In genomic region chr3:69080233-69080644, GRCh38 we compare ENCODE assay signal across 8 cellular contexts. TPM values are rescaled to one million over a fixed set of nuclear protein-coding genes. Genes with fewer than 3 reads are reported as not detected.
A peak's percentile ranks its signal among the peaks of the same experiment; 100 is the strongest.
DNase-seq lines count a peak whose midpoint lies in the region; ATAC-seq and TF ChIP-seq lines count a peak whose summit lies in the region.

TSS of gene UBA3 (minus strand) at chr3:69080365. CDS start at chr3:69080353, 12 bp downstream.

- H3K36me3 ChIP-seq in Karpas-422 (ENCODE audit: insufficient read depth, low read length), result peaks cover 11% of the 10 kb centered on the region; the same call in 1 of the 2 replicates

- peak within 1 kb of the TSS; percentile 75 for H2AFZ ChIP-seq in Karpas-422 (ENCODE audit: low read length)

- no peaks in the 10 kb centered on the region for H3K27me3 Mint-ChIP-seq in activated T-helper 2 cell treated with anti-CD3 and anti-CD28 coated beads, Interferon-gamma antibody, Interleukin-2, Interleukin-4, amounts not matched to agents 10 μg/mL and 5 μg/mL and 100 μg/mL, durations not matched to agents 14 hours and 24 hours and 36 hours (ENCODE audit: low read depth)
- no peaks in the 10 kb centered on the region for H3K27me3 Mint-ChIP-seq in natural killer cell treated with Interleukin-12 subunit alpha and Interleukin-12 subunit beta and Interleukin-15 and Interleukin-18, amount 100 ng/mL, for 72 hours

- H3K4me2 ChIP-seq in Karpas-422 (ENCODE audit: low read depth, low read length, poor library complexity, severe bottlenecking), result peak within 1 kb of the TSS; percentile 86

- peak; percentile 8 for DNase-seq in DMS53 treated with DMSO at 0.1 percent for 48 hours (lab: John Stamatoyannopoulos, UW; ENCODE audit: unreplicated experiment)
- DNase-seq in Karpas-422, result peak; percentile 97
- DNase-seq in RWPE1 (ENCODE audit: low spot score), result peak; percentile 75
- peak; percentile 81 for DNase-seq in activated T-helper 2 cell treated with anti-CD3 and anti-CD28 coated beads, Interferon-gamma antibody, Interleukin-2, Interleukin-4, amounts not matched to agents 10 μg/mL and 5 μg/mL and 100 μg/mL, durations not matched to agents 14 hours and 24 hours and 36 hours (ENCODE audit: low spot score)
- peak; percentile 85 for DNase-seq in fibroblast of pulmonary artery (ENCODE audit: low read depth)
- DNase-seq in natural killer cell treated with Interleukin-12 subunit alpha and Interleukin-12 subunit beta and Interleukin-15 and Interleukin-18, amount 100 ng/mL, for 72 hours (ENCODE audit: low spot score), result peak; percentile 91
- DNase-seq in stimulated activated naive CD4-positive, alpha-beta T cell treated with Interleukin-2 at 50 U/mL for 16 hours (lab: John Stamatoyannopoulos, UW), result peak; percentile 95

- peaks cover 3% of the 10 kb centered on the region; the same call in 1 of the 2 replicates for H4K20me1 ChIP-seq in Karpas-422 (ENCODE audit: insufficient read depth, low read depth, low read length)

- peak within 1 kb of the TSS; percentile 81 for H3K27ac ChIP-seq in Karpas-422 (ENCODE audit: low read length)
- peak within 1 kb of the TSS; percentile 81 for H3K27ac ChIP-seq in RWPE1

- intact Hi-C loops in activated T-helper 2 cell treated with anti-CD3 and anti-CD28 coated beads, Interferon-gamma antibody, Interleukin-2, Interleukin-4, amounts not matched to agents 10 μg/mL and 5 μg/mL and 100 μg/mL, durations not matched to agents 14 hours and 24 hours and 36 hours (cut with micrococcal nuclease), result loop anchor here (1.0 to 10.0 kb wide), 3 partner anchors 15 to 1425 kb away; partner anchors contain the start of gene SUCLG2

- no peaks in the 10 kb centered on the region for H3K9me2 ChIP-seq in Karpas-422 (replicated peaks; ENCODE audit: insufficient read depth, low read length)

- H3K4me1 ChIP-seq in Karpas-422 (ENCODE audit: low read length), result peaks cover 63% of the 10 kb centered on the region

- POLR2A ChIA-PET in RWPE1 (lab: Yijun Ruan, JAX; ENCODE audit: low non-redundant PET), result no interaction called here

- CTCF ChIA-PET in RWPE1 (lab: Yijun Ruan, JAX), result no interaction called here

- H3K36me3 Mint-ChIP-seq in activated T-helper 2 cell treated with anti-CD3 and anti-CD28 coated beads, Interferon-gamma antibody, Interleukin-2, Interleukin-4, amounts not matched to agents 10 μg/mL and 5 μg/mL and 100 μg/mL, durations not matched to agents 14 hours and 24 hours and 36 hours (ENCODE audit: low read depth), result peaks cover 28% of the 10 kb centered on the region
- peaks cover 8% of the 10 kb centered on the region for H3K36me3 Mint-ChIP-seq in natural killer cell treated with Interleukin-12 subunit alpha and Interleukin-12 subunit beta and Interleukin-15 and Interleukin-18, amount 100 ng/mL, for 72 hours

- H3K4me3 ChIP-seq in Karpas-422 (ENCODE audit: low read length) (peak within 1 kb of the TSS; percentile 95), fibroblast of pulmonary artery (replicated peaks; ENCODE audit: low read depth, low read length) (peak within 1 kb of the TSS; percentile 83)

- no peaks in the 10 kb centered on the region for H3K9me3 Mint-ChIP-seq in activated T-helper 2 cell treated with anti-CD3 and anti-CD28 coated beads, Interferon-gamma antibody, Interleukin-2, Interleukin-4, amounts not matched to agents 10 μg/mL and 5 μg/mL and 100 μg/mL, durations not matched to agents 14 hours and 24 hours and 36 hours
- H3K9me3 Mint-ChIP-seq in natural killer cell treated with Interleukin-12 subunit alpha and Interleukin-12 subunit beta and Interleukin-15 and Interleukin-18, amount 100 ng/mL, for 72 hours, result no peaks in the 10 kb centered on the region

- peak within 1 kb of the TSS; percentile 83 for H3K4me3 Mint-ChIP-seq in activated T-helper 2 cell treated with anti-CD3 and anti-CD28 coated beads, Interferon-gamma antibody, Interleukin-2, Interleukin-4, amounts not matched to agents 10 μg/mL and 5 μg/mL and 100 μg/mL, durations not matched to agents 14 hours and 24 hours and 36 hours (ENCODE audit: low read depth)
- peak within 1 kb of the TSS; percentile 97 for H3K4me3 Mint-ChIP-seq in natural killer cell treated with Interleukin-12 subunit alpha and Interleukin-12 subunit beta and Interleukin-15 and Interleukin-18, amount 100 ng/mL, for 72 hours

- ATAC-seq in GM21737 (IDR thresholded peaks at IDR 0.05; ENCODE audit: unreplicated experiment), result peak; percentile 52
- ATAC-seq in natural killer cell treated with Interleukin-12 subunit alpha and Interleukin-12 subunit beta and Interleukin-15 and Interleukin-18, amount 100 ng/mL, for 72 hours, result peak; percentile 83 to 88

- peak within 1 kb of the TSS; percentile 98 for H3K27ac Mint-ChIP-seq in activated T-helper 2 cell treated with anti-CD3 and anti-CD28 coated beads, Interferon-gamma antibody, Interleukin-2, Interleukin-4, amounts not matched to agents 10 μg/mL and 5 μg/mL and 100 μg/mL, durations not matched to agents 14 hours and 24 hours and 36 hours
- H3K27ac Mint-ChIP-seq in natural killer cell treated with Interleukin-12 subunit alpha and Interleukin-12 subunit beta and Interleukin-15 and Interleukin-18, amount 100 ng/mL, for 72 hours, result peak within 1 kb of the TSS; percentile 92 to 100

- peaks cover 50% of the 10 kb centered on the region for H3K79me2 ChIP-seq in Karpas-422 (ENCODE audit: low read length)

- H3K27me3 ChIP-seq in Karpas-422 (ENCODE audit: low read length), result no peaks in the 10 kb centered on the region

- TF ChIP-seq CTCF in RWPE1 (conservative IDR thresholded peaks at IDR 0.05; ENCODE audit: low read depth) (no peak), fibroblast of pulmonary artery (IDR thresholded peaks at IDR 0.05; ENCODE audit: low read length, missing control alignments) (no peak)

- no peaks in the 10 kb centered on the region for H3K9me3 ChIP-seq in Karpas-422 (ENCODE audit: low read length)

- peak within 1 kb of the TSS; percentile 92 for H3K9ac ChIP-seq in Karpas-422 (ENCODE audit: low read length)

- peaks cover 60% of the 10 kb centered on the region for H3K4me1 Mint-ChIP-seq in activated T-helper 2 cell treated with anti-CD3 and anti-CD28 coated beads, Interferon-gamma antibody, Interleukin-2, Interleukin-4, amounts not matched to agents 10 μg/mL and 5 μg/mL and 100 μg/mL, durations not matched to agents 14 hours and 24 hours and 36 hours (ENCODE audit: low read depth)
- peaks cover 45 to 61% of the 10 kb centered on the region in 2 donors for H3K4me1 Mint-ChIP-seq in natural killer cell treated with Interleukin-12 subunit alpha and Interleukin-12 subunit beta and Interleukin-15 and Interleukin-18, amount 100 ng/mL, for 72 hours (ENCODE audit: low read depth in 2 of 2)

RNA-seq across cellular contexts. Expression of gene UBA3, which starts in this region (rescaled TPM):
- total RNA-seq in Karpas-422 (2014; rRNA removed; shearing (Covaris generic); ENCODE audit: low replicate concordance), result 58.8 and 83.2 TPM in 2 replicates
- 95.8 and 109 TPM in 2 replicates for total RNA-seq in activated T-helper 2 cell treated with anti-CD3 and anti-CD28 coated beads, Interferon-gamma antibody, Interleukin-2, Interleukin-4, amounts not matched to agents 10 μg/mL and 5 μg/mL and 100 μg/mL, durations not matched to agents 14 hours and 24 hours and 36 hours
- total RNA-seq in natural killer cell treated with Interleukin-12 subunit alpha and Interleukin-12 subunit beta and Interleukin-15 and Interleukin-18, amount 100 ng/mL, for 72 hours, result 100 to 1,000 TPM in 1 of 2 donors, 10 to 100 TPM in 1; 93.4 to 111 TPM

Comparison
In these comparisons a context has a peak if more than half of its experiments do, and no peak if none do; other contexts are left out.
1. Peak in every context shown above with its lines: DNase-seq, ATAC-seq, H3K4me3 ChIP-seq and H3K27ac ChIP-seq.
2. DNase-seq: peak in every context shown above with its lines; median percentile 97 in Karpas-422; 95 in stimulated activated naive CD4-positive, alpha-beta T cell treated with Interleukin-2 at 50 U/mL for 16 hours; 91 in natural killer cell treated with Interleukin-12 subunit alpha and Interleukin-12 subunit beta and Interleukin-15 and Interleukin-18, amount 100 ng/mL, for 72 hours; 85 in fibroblast of pulmonary artery; 81 in activated T-helper 2 cell treated with anti-CD3 and anti-CD28 coated beads, Interferon-gamma antibody, Interleukin-2, Interleukin-4, amounts not matched to agents 10 μg/mL and 5 μg/mL and 100 μg/mL, durations not matched to agents 14 hours and 24 hours and 36 hours; 75 in RWPE1; 8 in DMS53 treated with DMSO at 0.1 percent for 48 hours.